Comparison of ENCODE assay signal across 14 cellular contexts in genomic region chr1:100720751-100721150, GRCh38. TPM values are rescaled to one million over a fixed set of nuclear protein-coding genes. Genes with fewer than 3 reads are reported as not detected.
DNase-seq lines count a peak whose midpoint lies in the region; ATAC-seq and TF ChIP-seq lines count a peak whose summit lies in the region.
"Had no signal": no experiment of that assay in that cellular context is flagged by ENCODE, and none has a peak within 500 bp of the region (broad histone marks: within the 10 kb centered on the region; RNA-seq: fewer than 3 reads in every experiment).

No MANE protein-coding gene starts in this region.

- peaks cover 2% of the 10 kb centered on the region for H3K4me1 Mint-ChIP-seq in T-helper 17 cell
- H3K4me1 Mint-ChIP-seq: activated CD4-positive, alpha-beta memory T cell treated with anti-CD3 and anti-CD28 coated beads, Interleukin-2, amount 10 ng/mL, durations not matched to agents 7 days and 5 days had no signal

- H3K9me3 ChIP-seq in A673 (ENCODE audit: low read depth, low read length, poor library complexity, severe bottlenecking), result no peaks in the 10 kb centered on the region
- H3K9me3 ChIP-seq in right cardiac atrium (ENCODE audit: control insufficient read depth, low read length), result no peaks in the 10 kb centered on the region
- no peaks in the 10 kb centered on the region for H3K9me3 ChIP-seq in sigmoid colon
- H3K9me3 ChIP-seq in T-helper 17 cell (ENCODE audit: control insufficient read depth, low read length, poor library complexity, severe bottlenecking), result no peaks in the 10 kb centered on the region

- H3K4me1 ChIP-seq in A673 (ENCODE audit: insufficient read depth, low read length, poor library complexity, severe bottlenecking) (peaks cover 9% of the 10 kb centered on the region), right cardiac atrium (ENCODE audit: control insufficient read depth, insufficient read depth, low read length) (peaks cover 1% of the 10 kb centered on the region), sigmoid colon (peaks cover 0 to 39% (median 14%) of the 10 kb centered on the region in 4 donors)

- H3K36me3 Mint-ChIP-seq in T-helper 17 cell (ENCODE audit: low read depth), result no peaks in the 10 kb centered on the region

- peak; percentile 51 to 65 for ATAC-seq in right cardiac atrium
- ATAC-seq in T-helper 17 cell, result no peak
- ATAC-seq in GM18511 (IDR thresholded peaks at IDR 0.05; ENCODE audit: unreplicated experiment), result no peak
- ATAC-seq: HCT116 had no signal

- no peak overlapping the region for H3K27ac Mint-ChIP-seq in T-helper 17 cell
- H3K27ac Mint-ChIP-seq: activated CD4-positive, alpha-beta memory T cell treated with anti-CD3 and anti-CD28 coated beads, Interleukin-2, amount 10 ng/mL, durations not matched to agents 7 days and 5 days had no signal

- H3K36me3 ChIP-seq in A673 (ENCODE audit: insufficient read depth, low read length, poor library complexity, severe bottlenecking) (no peaks in the 10 kb centered on the region), sigmoid colon (no peaks in the 10 kb centered on the region)

- DNase-seq in A673 (ENCODE audit: low spot score), result no peak
- DNase-seq in astrocyte of the cerebellum (ENCODE audit: low read depth), result no peak
- no peak for DNase-seq in right cardiac atrium
- no peak for DNase-seq in sigmoid colon
- no peak for DNase-seq in COLO829 (ENCODE audit: low spot score)
- no peak for DNase-seq in superior temporal gyrus (ENCODE audit: extremely low spot score)
- no peak for DNase-seq in T-helper 17 cell
- DNase-seq: activated CD4-positive, alpha-beta memory T cell treated with anti-CD3 and anti-CD28 coated beads, Interleukin-2, amount 10 ng/mL, durations not matched to agents 7 days and 5 days; activated effector memory CD4-positive, alpha-beta T cell treated with anti-CD3 and anti-CD28 coated beads, Interleukin-2, amount 50 U/mL, for 16 hours; Karpas-422; NCI-H1694; NCI-H524 had no signal

- in situ Hi-C loops in astrocyte of the cerebellum (cut with HindIII; ENCODE audit: low sequenced_read_pairs), result no loop called here

- H3K27me3 Mint-ChIP-seq in T-helper 17 cell, result peaks cover 56% of the 10 kb centered on the region

- no peak for TF ChIP-seq EP300 in sigmoid colon (IDR thresholded peaks at IDR 0.05)

- no TSS peak for BruUV-seq in A673 (replicated peaks; lab: Mats Ljungman, UMichigan)

- intact Hi-C loops in A673 (cut with micrococcal nuclease; ENCODE audit: unreplicated experiment) (no loop called here), right cardiac atrium (cut with DNase I) (no loop called here), sigmoid colon (cut with DNase I) (loop anchor here (10.0 kb wide), 1 partner anchor 186 kb away; the partner anchor contains the start of gene GPR88)

- H3K27me3 ChIP-seq in A673 (replicated peaks; ENCODE audit: insufficient read depth, low read depth, low read length, poor library complexity) (no peaks in the 10 kb centered on the region), right cardiac atrium (ENCODE audit: control insufficient read depth, insufficient read depth) (no peaks in the 10 kb centered on the region), sigmoid colon (no peaks in the 10 kb centered on the region)

- TF ChIP-seq POLR2A in sigmoid colon (IDR thresholded peaks at IDR 0.05), result no peak

- no peak overlapping the region for H3K4me3 Mint-ChIP-seq in T-helper 17 cell
- H3K4me3 Mint-ChIP-seq: activated CD4-positive, alpha-beta memory T cell treated with anti-CD3 and anti-CD28 coated beads, Interleukin-2, amount 10 ng/mL, durations not matched to agents 7 days and 5 days had no signal

- TF ChIP-seq CTCF in A673 (conservative IDR thresholded peaks at IDR 0.05; ENCODE audit: low read depth, low read length), result no peak
- TF ChIP-seq CTCF in astrocyte of the cerebellum (IDR thresholded peaks at IDR 0.05; ENCODE audit: low read depth, low read length, missing control alignments), result no peak
- no peak for TF ChIP-seq CTCF in sigmoid colon (IDR thresholded peaks at IDR 0.05)

- H3K27ac ChIP-seq in A673 (ENCODE audit: low read depth, low read length, poor library complexity, severe bottlenecking) (peak overlapping the region; percentile 60), right cardiac atrium (ENCODE audit: low read length) (peak overlapping the region; percentile 45), sigmoid colon (peak overlapping the region; percentile 35 to 44 (median 36))

- H3K4me3 ChIP-seq in A673 (ENCODE audit: low read depth, low read length, poor library complexity, severe bottlenecking) (no peak overlapping the region), astrocyte of the cerebellum (ENCODE audit: low read depth, low read length) (peak overlapping the region; percentile 19), right cardiac atrium (ENCODE audit: low read length) (peak overlapping the region; percentile 77), sigmoid colon (peak overlapping the region in 3 of 4 donors; percentile 26 to 32 (median 31))

- CTCF ChIA-PET in A673 (lab: Charles Lee), result no interaction called here

- POLR2A ChIA-PET in A673 (lab: Charles Lee; ENCODE audit: low non-redundant PET), result no interaction called here

RNA-seq across cellular contexts. Expression of gene VCAM1, which starts 1.2 kb away (rescaled TPM):
- total RNA-seq in A673 (2021), result 2.0 and 3.0 TPM in 2 replicates
- 1 to 10 TPM; 5.4 to 8.7 (median 7.1) TPM for total RNA-seq in right cardiac atrium
- 6.8 TPM for polyA plus RNA-seq in right cardiac atrium
- total RNA-seq in sigmoid colon, result 10 to 100 TPM in 2 of 4 donors, 1 to 10 TPM in 2; 5.5 to 18.9 (median 8.9) TPM
- polyA plus RNA-seq in sigmoid colon, result 10 to 100 TPM in 1 of 3 donors, 1 to 10 TPM in 2; 1.8 to 16.1 (median 1.8) TPM
- total RNA-seq in T-helper 17 cell, result not detected
- total RNA-seq: activated CD4-positive, alpha-beta memory T cell treated with anti-CD3 and anti-CD28 coated beads, Interleukin-2, amount 10 ng/mL, durations not matched to agents 7 days and 5 days had no signal

Comparison
In these comparisons a context has a peak if more than half of its experiments do, and no peak if none do; other contexts are left out.
1. ATAC-seq: peak in right cardiac atrium (2 of 2); none in T-helper 17 cell (single experiment) and GM18511 (single experiment).
2. Peak in every context shown above with its lines, with median percentiles within 50 percentile points of each other: H3K27ac ChIP-seq.